8 cellular contexts compared by ENCODE assay signal in the genomic region with DNA sequence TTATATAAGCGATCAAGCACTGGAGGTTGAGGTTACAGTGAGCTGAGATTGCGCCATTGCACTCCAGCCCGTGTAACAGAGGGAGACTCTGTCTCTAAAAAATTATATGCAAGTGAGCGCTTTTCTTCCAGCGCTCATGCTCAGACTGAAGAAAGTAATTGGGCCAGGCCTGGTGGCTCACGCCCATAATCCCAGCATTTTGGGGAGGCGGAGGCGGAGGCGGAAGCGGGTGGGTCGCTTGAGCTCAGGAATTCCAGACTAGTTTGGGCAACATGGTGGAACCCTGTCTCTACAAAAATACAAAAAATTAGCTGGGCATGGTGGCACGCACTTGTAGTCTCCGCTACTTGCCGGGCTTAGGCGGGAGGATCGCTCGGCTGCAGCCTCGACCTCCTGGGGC.
A peak's percentile ranks its signal among the peaks of the same experiment; 100 is the strongest.
DNase-seq lines count a peak whose midpoint lies in the region; ATAC-seq and TF ChIP-seq lines count a peak whose summit lies in the region.
"Not testable (repeated sequence)": the region's sequence is repeated elsewhere in the genome, so short reads cannot be mapped to it uniquely, and the experiment has no call there.

No MANE protein-coding gene starts in this region.

- CTCF ChIA-PET in CD8-positive, alpha-beta memory T cell (lab: Charles Lee), result interaction anchor here (1.3 kb wide), 1 partner anchor 414 kb away, joined by 3 read pairs; no protein-coding TSS in a partner anchor
- CTCF ChIA-PET in IMR-90 (lab: Yijun Ruan, JAX), result not testable (repeated sequence)

- not testable (repeated sequence) for ATAC-seq in IMR-90 (ENCODE audit: low read depth); left ventricle myocardium superior; natural killer cell treated with Interleukin-12 subunit alpha and Interleukin-12 subunit beta and Interleukin-15 and Interleukin-18, amount 100 ng/mL, for 72 hours; stimulated activated naive CD8-positive, alpha-beta T cell treated with anti-CD3 and anti-CD28 coated beads, Interleukin-15, amount 100 ng/mL, for 72 hours

- not testable (repeated sequence) for BruUV-seq in IMR-90 (replicated peaks; lab: Mats Ljungman, UMichigan)

- dilution Hi-C loops in IMR-90 (cut with HindIII; ENCODE audit: low sequenced_read_pairs, unreplicated experiment), result not testable (repeated sequence)

- not testable (repeated sequence) for H3K18ac ChIP-seq in IMR-90 (ENCODE audit: low read depth, low read length)

- peak overlapping the region in 6 of 8 donors; percentile 71 to 100 (median 86) for H3K27ac Mint-ChIP-seq in CD8-positive, alpha-beta memory T cell
- peak overlapping the region; percentile 34 for H3K27ac Mint-ChIP-seq in activated T-helper 1 cell treated with anti-CD3 and anti-CD28 coated beads, Interleukin-12 subunit alpha, Interleukin-12 subunit beta, Interleukin-2, Interleukin-4 antibody, amounts not matched to agents 30 ng/mL and 10 ng/mL and 1 ng/mL, durations not matched to agents 14 hours and 24 hours and 36 hours
- H3K27ac Mint-ChIP-seq in dendritic cell treated with granulocyte-macrophage colony-stimulating factor and Interleukin-4, amounts not matched to agents 40 ng/mL and 50 ng/mL, for 4 days, result peak overlapping the region; percentile 97
- not testable (repeated sequence) for H3K27ac Mint-ChIP-seq in natural killer cell treated with Interleukin-12 subunit alpha and Interleukin-12 subunit beta and Interleukin-15 and Interleukin-18, amount 100 ng/mL, for 72 hours
- H3K27ac Mint-ChIP-seq in stimulated activated naive CD8-positive, alpha-beta T cell treated with anti-CD3 and anti-CD28 coated beads, Interleukin-15, amount 100 ng/mL, for 72 hours, result peak overlapping the region in 1 of 2 donors; percentile 34

- POLR2A ChIA-PET in CD8-positive, alpha-beta memory T cell (lab: Charles Lee), result interaction anchor here (1.4 to 2.2 kb wide), 2 partner anchors 155 to 243 kb away, joined by 6 to 13 read pairs; a partner anchor contains a TSS
- POLR2A ChIA-PET in IMR-90 (lab: Charles Lee; ENCODE audit: unreplicated experiment), result not testable (repeated sequence)

- not testable (repeated sequence) for H2AK5ac ChIP-seq in IMR-90 (ENCODE audit: low read depth, low read length)

- not testable (repeated sequence) for H3K9me3 Mint-ChIP-seq in CD8-positive, alpha-beta memory T cell; activated T-helper 1 cell treated with anti-CD3 and anti-CD28 coated beads, Interleukin-12 subunit alpha, Interleukin-12 subunit beta, Interleukin-2, Interleukin-4 antibody, amounts not matched to agents 30 ng/mL and 10 ng/mL and 1 ng/mL, durations not matched to agents 14 hours and 24 hours and 36 hours; dendritic cell treated with granulocyte-macrophage colony-stimulating factor and Interleukin-4, amounts not matched to agents 40 ng/mL and 50 ng/mL, for 4 days; natural killer cell treated with Interleukin-12 subunit alpha and Interleukin-12 subunit beta and Interleukin-15 and Interleukin-18, amount 100 ng/mL, for 72 hours; stimulated activated naive CD8-positive, alpha-beta T cell treated with anti-CD3 and anti-CD28 coated beads, Interleukin-15, amount 100 ng/mL, for 72 hours

- not testable (repeated sequence) for H3K56ac ChIP-seq in IMR-90 (ENCODE audit: extremely low read depth, insufficient read depth, low read length)

- H4K91ac ChIP-seq in IMR-90 (ENCODE audit: insufficient read depth, low read depth, low read length), result not testable (repeated sequence)

- peaks cover 11 to 20% (median 11%) of the 10 kb centered on the region in 3 donors for H3K4me1 Mint-ChIP-seq in CD8-positive, alpha-beta memory T cell
- H3K4me1 Mint-ChIP-seq in activated T-helper 1 cell treated with anti-CD3 and anti-CD28 coated beads, Interleukin-12 subunit alpha, Interleukin-12 subunit beta, Interleukin-2, Interleukin-4 antibody, amounts not matched to agents 30 ng/mL and 10 ng/mL and 1 ng/mL, durations not matched to agents 14 hours and 24 hours and 36 hours (ENCODE audit: low read depth); dendritic cell treated with granulocyte-macrophage colony-stimulating factor and Interleukin-4, amounts not matched to agents 40 ng/mL and 50 ng/mL, for 4 days (ENCODE audit: low read depth); natural killer cell treated with Interleukin-12 subunit alpha and Interleukin-12 subunit beta and Interleukin-15 and Interleukin-18, amount 100 ng/mL, for 72 hours (ENCODE audit: low read depth in 2 of 2); stimulated activated naive CD8-positive, alpha-beta T cell treated with anti-CD3 and anti-CD28 coated beads, Interleukin-15, amount 100 ng/mL, for 72 hours: not testable (repeated sequence)

- 43% methylated on average over 4 of the region's 18 CpGs; no CpG with 5 or more reads in 1 of the 2 experiments for WGBS in IMR-90 (ENCODE audit: extremely low coverage in 2 of 2, insufficient read length in 1 of 2), 2 experiments

- not testable (repeated sequence) for H3K14ac ChIP-seq in IMR-90 (replicated peaks; ENCODE audit: low read depth, low read length)

- H2BK5ac ChIP-seq in IMR-90 (ENCODE audit: low read depth, low read length, poor library complexity, severe bottlenecking), result not testable (repeated sequence)

- H3K23ac ChIP-seq in IMR-90 (ENCODE audit: low read depth, low read length), result not testable (repeated sequence)

- not testable (repeated sequence) for H3K79me1 ChIP-seq in IMR-90 (ENCODE audit: low read depth in 1 of 2, low read length in 2 of 2)

- H2BK15ac ChIP-seq in IMR-90 (ENCODE audit: low read depth, low read length), result not testable (repeated sequence)

- H3K9ac ChIP-seq in IMR-90 (ENCODE audit: low read depth, low read length), result not testable (repeated sequence)

- TF ChIP-seq CTCF in IMR-90 (conservative IDR thresholded peaks at IDR 0.05; ENCODE audit: low read depth, low read length); Peyer's patch (IDR thresholded peaks at IDR 0.05): not testable (repeated sequence)

- H3K27ac ChIP-seq in CD8-positive, alpha-beta memory T cell (ENCODE audit: low read depth, low read length); IMR-90 (ENCODE audit: insufficient read depth, low read length): not testable (repeated sequence)
- H3K27ac ChIP-seq in Peyer's patch, result peak overlapping the region in 2 of 4 donors; percentile 91 to 93

- H3K27me3 Mint-ChIP-seq in CD8-positive, alpha-beta memory T cell; activated T-helper 1 cell treated with anti-CD3 and anti-CD28 coated beads, Interleukin-12 subunit alpha, Interleukin-12 subunit beta, Interleukin-2, Interleukin-4 antibody, amounts not matched to agents 30 ng/mL and 10 ng/mL and 1 ng/mL, durations not matched to agents 14 hours and 24 hours and 36 hours (ENCODE audit: insufficient read depth); dendritic cell treated with granulocyte-macrophage colony-stimulating factor and Interleukin-4, amounts not matched to agents 40 ng/mL and 50 ng/mL, for 4 days; natural killer cell treated with Interleukin-12 subunit alpha and Interleukin-12 subunit beta and Interleukin-15 and Interleukin-18, amount 100 ng/mL, for 72 hours; stimulated activated naive CD8-positive, alpha-beta T cell treated with anti-CD3 and anti-CD28 coated beads, Interleukin-15, amount 100 ng/mL, for 72 hours: not testable (repeated sequence)

- H4K20me1 ChIP-seq in IMR-90 (ENCODE audit: insufficient read depth, low read length), result not testable (repeated sequence)

- H3K9me3 ChIP-seq in CD8-positive, alpha-beta memory T cell (ENCODE audit: low read length); IMR-90 (ENCODE audit: control insufficient read depth, insufficient read depth, low read length); Peyer's patch: not testable (repeated sequence)

- H3K36me3 ChIP-seq in CD8-positive, alpha-beta memory T cell (ENCODE audit: insufficient read depth, low read length); IMR-90 (ENCODE audit: control insufficient read depth, insufficient read depth, low read length); Peyer's patch: not testable (repeated sequence)

- not testable (repeated sequence) for H3K27me3 ChIP-seq in CD8-positive, alpha-beta memory T cell (ENCODE audit: insufficient read depth, low read length, poor library complexity, severe bottlenecking); IMR-90 (ENCODE audit: control insufficient read depth, insufficient read depth, low read length); Peyer's patch

- H3K4ac ChIP-seq in IMR-90 (ENCODE audit: low read depth, low read length), result not testable (repeated sequence)

- not testable (repeated sequence) for H2AFZ ChIP-seq in IMR-90 (replicated peaks; ENCODE audit: low read length, poor library complexity)

- peak overlapping the region; percentile 79 for H3K4me2 ChIP-seq in IMR-90 (ENCODE audit: low read depth, low read length)

- intact Hi-C loops in IMR-90 (cut with micrococcal nuclease); dendritic cell treated with granulocyte-macrophage colony-stimulating factor and Interleukin-4, amounts not matched to agents 40 ng/mL and 50 ng/mL, for 4 days (cut with micrococcal nuclease); left ventricle myocardium superior (cut with micrococcal nuclease): not testable (repeated sequence)
- intact Hi-C loops in activated T-helper 1 cell treated with anti-CD3 and anti-CD28 coated beads, Interleukin-12 subunit alpha, Interleukin-12 subunit beta, Interleukin-2, Interleukin-4 antibody, amounts not matched to agents 30 ng/mL and 10 ng/mL and 1 ng/mL, durations not matched to agents 14 hours and 24 hours and 36 hours (cut with micrococcal nuclease), result loop anchor here (10.0 kb wide), 1 partner anchor 771 kb away; a partner anchor contains a TSS

- not testable (repeated sequence) for H2AK9ac ChIP-seq in IMR-90 (replicated peaks; ENCODE audit: low read depth, low read length, poor library complexity)

- not testable (repeated sequence) for H4K5ac ChIP-seq in IMR-90 (ENCODE audit: low read depth, low read length)

- in situ Hi-C loops in IMR-90 (cut with MboI; ENCODE audit: low sequenced_read_pairs), result not testable (repeated sequence)

- H3K9me1 ChIP-seq in IMR-90 (ENCODE audit: insufficient read depth, low read length), result not testable (repeated sequence)

- H3K4me3 ChIP-seq in CD8-positive, alpha-beta memory T cell (ENCODE audit: low read length), result not testable (repeated sequence)
- peak overlapping the region; percentile 45 for H3K4me3 ChIP-seq in IMR-90 (ENCODE audit: insufficient read depth, low read depth, low read length)
- H3K4me3 ChIP-seq in Peyer's patch, result peak overlapping the region in 3 of 4 donors; percentile 66 to 90 (median 82)

- H3K36me3 Mint-ChIP-seq in CD8-positive, alpha-beta memory T cell, result peaks cover 0 to 19% (median 0%) of the 10 kb centered on the region in 3 donors
- H3K36me3 Mint-ChIP-seq in activated T-helper 1 cell treated with anti-CD3 and anti-CD28 coated beads, Interleukin-12 subunit alpha, Interleukin-12 subunit beta, Interleukin-2, Interleukin-4 antibody, amounts not matched to agents 30 ng/mL and 10 ng/mL and 1 ng/mL, durations not matched to agents 14 hours and 24 hours and 36 hours (ENCODE audit: low read depth); dendritic cell treated with granulocyte-macrophage colony-stimulating factor and Interleukin-4, amounts not matched to agents 40 ng/mL and 50 ng/mL, for 4 days (ENCODE audit: low read depth); natural killer cell treated with Interleukin-12 subunit alpha and Interleukin-12 subunit beta and Interleukin-15 and Interleukin-18, amount 100 ng/mL, for 72 hours: not testable (repeated sequence)

- not testable (repeated sequence) for H2BK20ac ChIP-seq in IMR-90 (ENCODE audit: low read depth, low read length)

- not testable (repeated sequence) for DNase-seq in CD8-positive, alpha-beta memory T cell; activated T-helper 1 cell treated with anti-CD3 and anti-CD28 coated beads, Interleukin-12 subunit alpha, Interleukin-12 subunit beta, Interleukin-2, Interleukin-4 antibody, amounts not matched to agents 30 ng/mL and 10 ng/mL and 1 ng/mL, durations not matched to agents 14 hours and 24 hours and 36 hours (ENCODE audit: low spot score); natural killer cell treated with Interleukin-12 subunit alpha and Interleukin-12 subunit beta and Interleukin-15 and Interleukin-18, amount 100 ng/mL, for 72 hours (ENCODE audit: low spot score); stimulated activated naive CD8-positive, alpha-beta T cell treated with anti-CD3 and anti-CD28 coated beads, Interleukin-15, amount 100 ng/mL, for 72 hours
- DNase-seq in IMR-90, result peak; percentile 29
- peak in 1 of 3 donors; percentile 48 for DNase-seq in Peyer's patch
- DNase-seq in left ventricle myocardium superior, result peak; percentile 45

- TF ChIP-seq RAD21 in IMR-90 (IDR thresholded peaks at IDR 0.05; ENCODE audit: low read length), result not testable (repeated sequence)

- not testable (repeated sequence) for H4K8ac ChIP-seq in IMR-90 (ENCODE audit: low read depth in 2 of 2, low read length in 2 of 2)

- peak overlapping the region; percentile 27 to 98 (median 95) for H3K4me3 Mint-ChIP-seq in CD8-positive, alpha-beta memory T cell
- H3K4me3 Mint-ChIP-seq in activated T-helper 1 cell treated with anti-CD3 and anti-CD28 coated beads, Interleukin-12 subunit alpha, Interleukin-12 subunit beta, Interleukin-2, Interleukin-4 antibody, amounts not matched to agents 30 ng/mL and 10 ng/mL and 1 ng/mL, durations not matched to agents 14 hours and 24 hours and 36 hours, result peak overlapping the region; percentile 89
- peak overlapping the region; percentile 82 for H3K4me3 Mint-ChIP-seq in dendritic cell treated with granulocyte-macrophage colony-stimulating factor and Interleukin-4, amounts not matched to agents 40 ng/mL and 50 ng/mL, for 4 days
- H3K4me3 Mint-ChIP-seq in natural killer cell treated with Interleukin-12 subunit alpha and Interleukin-12 subunit beta and Interleukin-15 and Interleukin-18, amount 100 ng/mL, for 72 hours, result peak overlapping the region; percentile 89
- H3K4me3 Mint-ChIP-seq in stimulated activated naive CD8-positive, alpha-beta T cell treated with anti-CD3 and anti-CD28 coated beads, Interleukin-15, amount 100 ng/mL, for 72 hours, result peak overlapping the region; percentile 86 to 88

- TF ChIP-seq POLR2A in IMR-90 (IDR thresholded peaks at IDR 0.05; ENCODE audit: low read depth, low read length); Peyer's patch (IDR thresholded peaks at IDR 0.05): not testable (repeated sequence)

- H2BK120ac ChIP-seq in IMR-90 (ENCODE audit: low read depth, low read length), result not testable (repeated sequence)

- H3K4me1 ChIP-seq in CD8-positive, alpha-beta memory T cell (ENCODE audit: insufficient read depth, low read length); IMR-90 (ENCODE audit: control insufficient read depth, insufficient read depth, low read length); Peyer's patch: not testable (repeated sequence)
